Comparison of ENCODE assay signal across 15 cellular contexts in the genomic region with DNA sequence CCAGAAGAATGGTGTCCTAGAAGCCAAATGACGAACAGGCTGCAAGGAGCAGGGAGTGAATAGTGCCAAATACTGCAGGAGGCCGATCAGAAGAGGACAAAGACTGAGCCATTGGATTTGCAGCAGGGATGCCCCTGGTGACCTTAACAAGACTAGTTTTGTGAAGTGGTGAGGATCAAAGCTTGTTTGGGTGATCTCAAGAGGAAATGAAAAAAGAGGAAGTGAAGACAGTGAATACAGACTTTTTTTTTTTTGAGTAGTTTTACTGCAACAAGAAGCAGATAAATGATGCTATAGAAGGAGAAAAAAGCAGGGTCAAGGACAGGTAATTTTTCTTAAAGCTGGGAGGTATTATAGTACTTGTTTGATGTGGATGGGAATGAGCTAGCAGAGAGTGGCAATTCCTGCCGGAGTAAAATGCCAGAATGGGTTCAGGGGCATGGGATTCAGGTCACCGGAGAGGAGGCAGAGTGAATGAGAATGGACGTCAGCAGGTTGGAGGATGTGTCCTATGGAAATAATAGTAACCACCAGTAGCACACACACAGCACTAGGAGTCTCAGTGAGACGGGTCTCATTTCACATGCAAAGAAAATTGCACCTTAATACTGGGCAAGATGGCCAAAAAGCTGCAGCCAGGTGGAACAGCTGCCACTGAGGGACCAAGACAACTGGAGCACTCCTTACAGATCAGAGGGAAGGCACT.
DNase-seq lines count a peak whose midpoint lies in the region; ATAC-seq, FAIRE-seq and TF ChIP-seq lines count a peak whose summit lies in the region.
"Had no signal": no experiment of that assay in that cellular context is flagged by ENCODE, and none has a peak within 500 bp of the region (broad histone marks: within the 10 kb centered on the region; RNA-seq: fewer than 3 reads in every experiment).

No MANE protein-coding gene starts in this region.

- no peak overlapping the region for H3K27ac ChIP-seq in tibial artery
- no peak overlapping the region for H3K27ac ChIP-seq in CD4-positive, alpha-beta memory T cell (ENCODE audit: low read depth, low read length)
- H3K27ac ChIP-seq in CD4-positive, alpha-beta T cell (ENCODE audit: low read depth, low read length) = no peak overlapping the region
- H3K27ac ChIP-seq: sigmoid colon, SJSA1, uterus had no signal

- POLR2A ChIA-PET in CD4-positive, alpha-beta memory T cell (lab: Charles Lee; ENCODE audit: partially characterized antibody) = no interaction called here
- POLR2A ChIA-PET in CD4-positive, alpha-beta T cell (lab: Charles Lee) = no interaction called here

- H3K9me3 ChIP-seq in tibial artery = no peaks in the 10 kb centered on the region
- no peaks in the 10 kb centered on the region for H3K9me3 ChIP-seq in CD4-positive, alpha-beta memory T cell (ENCODE audit: control insufficient read depth in 1 of 2, low read length in 2 of 2)
- H3K9me3 ChIP-seq in CD4-positive, alpha-beta T cell (ENCODE audit: control insufficient read depth, low read length) = no peaks in the 10 kb centered on the region
- H3K9me3 ChIP-seq: sigmoid colon, SJSA1, uterus had no signal

- no peak overlapping the region for H3K4me3 ChIP-seq in tibial artery
- no peak overlapping the region for H3K4me3 ChIP-seq in CD4-positive, alpha-beta memory T cell (ENCODE audit: low read length in 2 of 2)
- H3K4me3 ChIP-seq: sigmoid colon, SJSA1, uterus had no signal

- intact Hi-C loops in tibial artery (cut with DNase I; ENCODE audit: low total_unique reads) = no loop called here
- intact Hi-C loops in CD4-positive, alpha-beta memory T cell (cut with micrococcal nuclease) = no loop called here
- intact Hi-C loops in CD4-positive, alpha-beta T cell (cut with DNase I, micrococcal nuclease) = no loop called here

- H3K27ac Mint-ChIP-seq in CD4-positive, alpha-beta memory T cell = no peak overlapping the region
- no peak overlapping the region for H3K27ac Mint-ChIP-seq in CD4-positive, alpha-beta T cell

- no peaks in the 10 kb centered on the region for H3K27me3 ChIP-seq in tibial artery
- no peaks in the 10 kb centered on the region for H3K27me3 ChIP-seq in CD4-positive, alpha-beta memory T cell (ENCODE audit: insufficient read depth, low read length)
- H3K27me3 ChIP-seq in CD4-positive, alpha-beta T cell (ENCODE audit: control insufficient read depth, insufficient read depth, low read length) = no peaks in the 10 kb centered on the region
- H3K27me3 ChIP-seq: sigmoid colon, SJSA1, uterus had no signal

- ATAC-seq in GM18868 (IDR thresholded peaks at IDR 0.05; ENCODE audit: unreplicated experiment) (peak; percentile 81), HG02610 (IDR thresholded peaks at IDR 0.05; ENCODE audit: unreplicated experiment) (peak; percentile 79)
- no peak for ATAC-seq in CD4-positive, alpha-beta T cell (ENCODE audit: poor library complexity)

- no peaks in the 10 kb centered on the region for H3K36me3 ChIP-seq in tibial artery
- H3K36me3 ChIP-seq in CD4-positive, alpha-beta memory T cell (ENCODE audit: insufficient read depth, low read length) = no peaks in the 10 kb centered on the region
- H3K36me3 ChIP-seq: sigmoid colon, SJSA1, uterus had no signal

- H3K4me3 Mint-ChIP-seq in CD4-positive, alpha-beta memory T cell = no peak overlapping the region
- H3K4me3 Mint-ChIP-seq in CD4-positive, alpha-beta T cell = no peak overlapping the region

- CTCF ChIA-PET in CD4-positive, alpha-beta memory T cell (lab: Charles Lee; ENCODE audit: partially characterized antibody) = no interaction called here
- CTCF ChIA-PET in CD4-positive, alpha-beta T cell (lab: Charles Lee) = no interaction called here

- no peak for TF ChIP-seq CTCF in tibial artery (IDR thresholded peaks at IDR 0.05)
- no peak for TF ChIP-seq CTCF in CD4-positive, alpha-beta T cell (IDR thresholded peaks at IDR 0.05)

- no peaks in the 10 kb centered on the region for H3K36me3 Mint-ChIP-seq in CD4-positive, alpha-beta memory T cell
- no peaks in the 10 kb centered on the region for H3K36me3 Mint-ChIP-seq in CD4-positive, alpha-beta T cell (ENCODE audit: low read depth)

- H3K4me1 ChIP-seq in tibial artery = no peaks in the 10 kb centered on the region
- peaks cover 8% of the 10 kb centered on the region for H3K4me1 ChIP-seq in CD4-positive, alpha-beta memory T cell (ENCODE audit: insufficient read depth, low read length)
- H3K4me1 ChIP-seq: SJSA1, uterus had no signal

- peaks cover 0 to 5% (median under 1%) of the 10 kb centered on the region in 8 donors for H3K9me3 Mint-ChIP-seq in CD4-positive, alpha-beta memory T cell
- H3K9me3 Mint-ChIP-seq in CD4-positive, alpha-beta T cell = no peaks in the 10 kb centered on the region

- peaks cover 7 to 8% of the 10 kb centered on the region in 2 donors for H3K27me3 Mint-ChIP-seq in CD4-positive, alpha-beta memory T cell
- peaks cover 17% of the 10 kb centered on the region for H3K27me3 Mint-ChIP-seq in CD4-positive, alpha-beta T cell

- no peaks in the 10 kb centered on the region for H3K4me1 Mint-ChIP-seq in CD4-positive, alpha-beta memory T cell
- no peaks in the 10 kb centered on the region for H3K4me1 Mint-ChIP-seq in CD4-positive, alpha-beta T cell (ENCODE audit: low read depth)

- peak; percentile 84 for FAIRE-seq in HTR-8/SVneo (lab: Jason Lieb, UNC)
- FAIRE-seq: astrocyte, D721Med, endometrium had no signal

- DNase-seq in HTR-8/SVneo (ENCODE audit: insufficient read length, low spot score) (no peak), germinal center (ENCODE audit: low spot score) (peak; percentile 46), tibial artery (no peak)
- no peak for DNase-seq in CD4-positive, alpha-beta memory T cell
- no peak for DNase-seq in CD4-positive, alpha-beta T cell
- DNase-seq in stimulated activated CD4-positive, alpha-beta T cell treated with anti-CD3 and anti-CD28 coated beads, Interleukin-15, amount 100 ng/mL, for 24 hours = no peak
- DNase-seq: NCI-H2107, sigmoid colon, uterus had no signal
